ENCODE assay signal across 32 cellular contexts in the genomic region with DNA sequence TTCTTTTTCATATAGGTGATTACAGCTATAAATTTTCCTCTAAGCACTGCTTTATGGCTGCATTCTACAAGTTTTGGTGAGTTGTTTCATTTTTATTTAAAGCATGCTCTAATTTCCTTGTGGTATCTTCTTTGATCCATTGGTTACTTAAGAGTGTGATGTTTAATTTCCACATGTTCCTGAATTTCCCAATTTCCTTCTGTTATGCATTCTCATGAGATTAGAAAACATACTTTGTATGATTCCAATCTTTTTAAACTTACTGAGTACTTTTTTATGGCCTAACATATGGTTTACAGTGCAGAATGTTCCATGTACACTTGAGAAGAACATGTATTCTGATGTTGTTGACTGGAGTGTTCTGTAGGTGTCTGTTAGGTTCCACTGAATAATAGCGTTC. TPM values are rescaled to one million over a fixed set of nuclear protein-coding genes. Genes with fewer than 3 reads are reported as not detected.
DNase-seq lines count a peak whose midpoint lies in the region; ATAC-seq and TF ChIP-seq lines count a peak whose summit lies in the region.
"Had no signal": no experiment of that assay in that cellular context is flagged by ENCODE, and none has a peak within 500 bp of the region (broad histone marks: within the 10 kb centered on the region; RNA-seq: fewer than 3 reads in every experiment).

No MANE protein-coding gene starts in this region.

- ATAC-seq in WTC11: no peak
- ATAC-seq in GM21360 (IDR thresholded peaks at IDR 0.05; ENCODE audit: unreplicated experiment): no peak
- ATAC-seq in left ventricle myocardium superior: no peak
- no peak for ATAC-seq in GM19395 (IDR thresholded peaks at IDR 0.05; ENCODE audit: unreplicated experiment)
- ATAC-seq: GM12878, heart right ventricle, SK-N-SH treated with all-trans-retinoic acid at 6 μM for 48 hours had no signal

- peaks cover 27% of the 10 kb centered on the region for H3K4me1 Mint-ChIP-seq in WTC11

- H3K4me3 Mint-ChIP-seq in WTC11: peak overlapping the region; percentile 50
- H3K4me3 Mint-ChIP-seq: activated CD4-positive, alpha-beta T cell treated with anti-CD3 and anti-CD28 coated beads, Interleukin-2, amount 10 ng/mL, durations not matched to agents 24 days and 14 days; activated T-helper 1 cell treated with anti-CD3 and anti-CD28 coated beads, Interleukin-12 subunit alpha, Interleukin-12 subunit beta, Interleukin-2, Interleukin-4 antibody, amounts not matched to agents 30 ng/mL and 10 ng/mL and 1 ng/mL, durations not matched to agents 14 hours and 24 hours and 36 hours; IgD-negative memory B cell had no signal

- peaks cover 26% of the 10 kb centered on the region for H3K9me3 ChIP-seq in iPS-20b (ENCODE audit: insufficient read depth, low read depth, low read length)
- H3K9me3 ChIP-seq: prostate gland had no signal

- no peaks in the 10 kb centered on the region; the same call in none of the 2 replicates for H3K27me3 Mint-ChIP-seq in WTC11 (ENCODE audit: low read depth)

- H3K4me1 ChIP-seq in iPS-20b (ENCODE audit: insufficient read depth, low read length): peaks cover 14% of the 10 kb centered on the region; the same call in 1 of the 2 replicates
- H3K4me1 ChIP-seq: ascending aorta, heart right ventricle, prostate gland, sigmoid colon had no signal

- CTCF ChIA-PET in WTC11 (lab: Charles Lee): interaction anchor here (0.6 to 1.4 kb wide), 8 partner anchors 10 to 669 kb away, joined by 3 to 5 read pairs (median 3); no protein-coding TSS in a partner anchor

- peaks cover 58% of the 10 kb centered on the region for H3K9me3 Mint-ChIP-seq in WTC11

- POLR2A ChIA-PET in WTC11 (lab: Charles Lee): no interaction called here

- peak overlapping the region; percentile 46; the same call in 1 of the 2 replicates for H3K9ac ChIP-seq in iPS-20b (ENCODE audit: low read depth, low read length)

- no peaks in the 10 kb centered on the region for H3K27me3 ChIP-seq in iPS-20b (ENCODE audit: insufficient read depth, low read length)
- H3K27me3 ChIP-seq: ascending aorta, transverse colon had no signal

- H3K4me3 ChIP-seq in AG10803 (ENCODE audit: low read length): no peak overlapping the region
- peak overlapping the region; percentile 29; the same call in 1 of the 2 replicates for H3K4me3 ChIP-seq in iPS-20b (ENCODE audit: low read length)
- H3K4me3 ChIP-seq: ascending aorta, GM12878, heart right ventricle, prostate gland, sigmoid colon, transverse colon had no signal

- H3K36me3 ChIP-seq in iPS-20b (ENCODE audit: insufficient read depth, low read depth, low read length): no peaks in the 10 kb centered on the region
- H3K36me3 ChIP-seq: ascending aorta, heart right ventricle, prostate gland, sigmoid colon, transverse colon had no signal

- TF ChIP-seq CTCF in AG10803 (conservative IDR thresholded peaks at IDR 0.05; ENCODE audit: low read length) (no peak), WTC11 (IDR thresholded peaks at IDR 0.05) (no peak)

- peak overlapping the region; percentile 60 for H3K27ac ChIP-seq in iPS-20b (ENCODE audit: low read length)
- H3K27ac ChIP-seq: ascending aorta, heart right ventricle, HL-60, prostate gland, sigmoid colon had no signal

- peaks cover 37% of the 10 kb centered on the region for H3K36me3 Mint-ChIP-seq in WTC11

- H3K27ac Mint-ChIP-seq in WTC11: peak overlapping the region; percentile 99
- H3K27ac Mint-ChIP-seq: activated CD4-positive, alpha-beta T cell treated with anti-CD3 and anti-CD28 coated beads, Interleukin-2, amount 10 ng/mL, durations not matched to agents 24 days and 14 days; activated T-helper 1 cell treated with anti-CD3 and anti-CD28 coated beads, Interleukin-12 subunit alpha, Interleukin-12 subunit beta, Interleukin-2, Interleukin-4 antibody, amounts not matched to agents 30 ng/mL and 10 ng/mL and 1 ng/mL, durations not matched to agents 14 hours and 24 hours and 36 hours; IgD-negative memory B cell had no signal

- DNase-seq in AG10803 (ENCODE audit: low read depth): peak; percentile 67
- peak; percentile 32 for DNase-seq in HCEC 1CT
- no peak for DNase-seq in WTC11 (ENCODE audit: low spot score)
- DNase-seq in ecto neural progenitor cell (ENCODE audit: low spot score): no peak
- DNase-seq in left ventricle myocardium superior: no peak
- DNase-seq: 8988T; activated CD4-positive, alpha-beta T cell treated with anti-CD3 and anti-CD28 coated beads, Interleukin-2, amount 10 ng/mL, durations not matched to agents 24 days and 14 days; AML-193; caudate nucleus; dermis blood vessel endothelial cell; heart right ventricle; NCI-H1105 treated with DMSO at 0.1 percent for 48 hours; NCI-H2029 treated with DMSO at 0.1 percent for 48 hours; NCI-H2227 treated with DMSO at 0.1 percent for 48 hours; sigmoid colon; stimulated activated CD8-positive, alpha-beta memory T cell treated with anti-CD3 and anti-CD28 coated beads, Interleukin-4, amount 100 ng/mL, for 48 hours; transverse colon had no signal

- intact Hi-C loops in left ventricle myocardium superior (cut with micrococcal nuclease): no loop called here

TF ChIP-seq in WTC11, 78 proteins besides CTCF, POLR2A, EP300 and RAD21:
- TF ChIP-seq, protein P1, sequence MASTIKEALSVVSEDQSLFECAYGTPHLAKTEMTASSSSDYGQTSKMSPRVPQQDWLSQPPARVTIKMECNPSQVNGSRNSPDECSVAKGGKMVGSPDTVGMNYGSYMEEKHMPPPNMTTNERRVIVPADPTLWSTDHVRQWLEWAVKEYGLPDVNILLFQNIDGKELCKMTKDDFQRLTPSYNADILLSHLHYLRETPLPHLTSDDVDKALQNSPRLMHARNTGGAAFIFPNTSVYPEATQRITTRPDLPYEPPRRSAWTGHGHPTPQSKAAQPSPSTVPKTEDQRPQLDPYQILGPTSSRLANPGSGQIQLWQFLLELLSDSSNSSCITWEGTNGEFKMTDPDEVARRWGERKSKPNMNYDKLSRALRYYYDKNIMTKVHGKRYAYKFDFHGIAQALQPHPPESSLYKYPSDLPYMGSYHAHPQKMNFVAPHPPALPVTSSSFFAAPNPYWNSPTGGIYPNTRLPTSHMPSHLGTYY (CRISPR knock-in tag; IDR thresholded peaks at IDR 0.05): no peak
- TF ChIP-seq RORB (CRISPR knock-in tag; IDR thresholded peaks at IDR 0.05): no peak
- TF ChIP-seq, protein P2, sequence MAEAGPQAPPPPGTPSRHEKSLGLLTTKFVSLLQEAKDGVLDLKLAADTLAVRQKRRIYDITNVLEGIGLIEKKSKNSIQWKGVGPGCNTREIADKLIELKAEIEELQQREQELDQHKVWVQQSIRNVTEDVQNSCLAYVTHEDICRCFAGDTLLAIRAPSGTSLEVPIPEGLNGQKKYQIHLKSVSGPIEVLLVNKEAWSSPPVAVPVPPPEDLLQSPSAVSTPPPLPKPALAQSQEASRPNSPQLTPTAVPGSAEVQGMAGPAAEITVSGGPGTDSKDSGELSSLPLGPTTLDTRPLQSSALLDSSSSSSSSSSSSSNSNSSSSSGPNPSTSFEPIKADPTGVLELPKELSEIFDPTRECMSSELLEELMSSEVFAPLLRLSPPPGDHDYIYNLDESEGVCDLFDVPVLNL (CRISPR knock-in tag; IDR thresholded peaks at IDR 0.05; ENCODE audit: borderline replicate concordance, low read depth): no peak
- TF ChIP-seq KAT7 (CRISPR knock-in tag; IDR thresholded peaks at IDR 0.05; ENCODE audit: borderline replicate concordance): no peak
- TF ChIP-seq, protein P3, sequence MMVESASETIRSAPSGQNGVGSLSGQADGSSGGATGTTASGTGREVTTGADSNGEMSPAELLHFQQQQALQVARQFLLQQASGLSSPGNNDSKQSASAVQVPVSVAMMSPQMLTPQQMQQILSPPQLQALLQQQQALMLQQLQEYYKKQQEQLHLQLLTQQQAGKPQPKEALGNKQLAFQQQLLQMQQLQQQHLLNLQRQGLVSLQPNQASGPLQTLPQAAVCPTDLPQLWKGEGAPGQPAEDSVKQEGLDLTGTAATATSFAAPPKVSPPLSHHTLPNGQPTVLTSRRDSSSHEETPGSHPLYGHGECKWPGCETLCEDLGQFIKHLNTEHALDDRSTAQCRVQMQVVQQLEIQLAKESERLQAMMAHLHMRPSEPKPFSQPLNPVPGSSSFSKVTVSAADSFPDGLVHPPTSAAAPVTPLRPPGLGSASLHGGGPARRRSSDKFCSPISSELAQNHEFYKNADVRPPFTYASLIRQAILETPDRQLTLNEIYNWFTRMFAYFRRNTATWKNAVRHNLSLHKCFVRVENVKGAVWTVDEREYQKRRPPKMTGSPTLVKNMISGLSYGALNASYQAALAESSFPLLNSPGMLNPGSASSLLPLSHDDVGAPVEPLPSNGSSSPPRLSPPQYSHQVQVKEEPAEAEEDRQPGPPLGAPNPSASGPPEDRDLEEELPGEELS (CRISPR knock-in tag; IDR thresholded peaks at IDR 0.05): no peak
- no peak for TF ChIP-seq ZNF219 (CRISPR knock-in tag; IDR thresholded peaks at IDR 0.05; ENCODE audit: borderline replicate concordance)
- no peak for TF ChIP-seq TEAD1 (CRISPR knock-in tag; IDR thresholded peaks at IDR 0.05)
- TF ChIP-seq, protein P4, sequence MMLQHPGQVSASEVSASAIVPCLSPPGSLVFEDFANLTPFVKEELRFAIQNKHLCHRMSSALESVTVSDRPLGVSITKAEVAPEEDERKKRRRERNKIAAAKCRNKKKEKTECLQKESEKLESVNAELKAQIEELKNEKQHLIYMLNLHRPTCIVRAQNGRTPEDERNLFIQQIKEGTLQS (CRISPR knock-in tag; conservative IDR thresholded peaks at IDR 0.05): no peak
- TF ChIP-seq, protein P5, sequence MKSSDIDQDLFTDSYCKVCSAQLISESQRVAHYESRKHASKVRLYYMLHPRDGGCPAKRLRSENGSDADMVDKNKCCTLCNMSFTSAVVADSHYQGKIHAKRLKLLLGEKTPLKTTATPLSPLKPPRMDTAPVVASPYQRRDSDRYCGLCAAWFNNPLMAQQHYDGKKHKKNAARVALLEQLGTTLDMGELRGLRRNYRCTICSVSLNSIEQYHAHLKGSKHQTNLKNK (CRISPR knock-in tag; IDR thresholded peaks at IDR 0.05): no peak
- TF ChIP-seq, protein P6, sequence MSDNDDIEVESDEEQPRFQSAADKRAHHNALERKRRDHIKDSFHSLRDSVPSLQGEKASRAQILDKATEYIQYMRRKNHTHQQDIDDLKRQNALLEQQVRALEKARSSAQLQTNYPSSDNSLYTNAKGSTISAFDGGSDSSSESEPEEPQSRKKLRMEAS (CRISPR knock-in tag; IDR thresholded peaks at IDR 0.05): no peak

RNA-seq across cellular contexts. Expression of a gene that starts 53.4 kb away (rescaled TPM):
- not detected in 3 replicates for total RNA-seq in WTC11 (2021)
- total RNA-seq in left ventricle myocardium superior: not detected
- total RNA-seq: activated CD4-positive, alpha-beta T cell treated with anti-CD3 and anti-CD28 coated beads, Interleukin-2, amount 10 ng/mL, durations not matched to agents 24 days and 14 days; activated naive CD4-positive, alpha-beta T cell treated with anti-CD3 and anti-CD28 coated beads, Interleukin-2, amount 50 U/mL, for 72 hours; activated T-helper 1 cell treated with anti-CD3 and anti-CD28 coated beads, Interleukin-12 subunit alpha, Interleukin-12 subunit beta, Interleukin-2, Interleukin-4 antibody, amounts not matched to agents 30 ng/mL and 10 ng/mL and 1 ng/mL, durations not matched to agents 14 hours and 24 hours and 36 hours; ascending aorta; dermis blood vessel endothelial cell; GM12878; heart right ventricle; liver; MCF 10A; mononuclear cell; prostate gland; sigmoid colon; T-helper 2 cell treated with Interferon-gamma antibody and Interleukin-4, amounts not matched to agents 100 ng/mL and 5 ng/mL, for 36 hours; transverse colon had no signal

Comparison
In these comparisons a context has a peak if more than half of its experiments do, and no peak if none do; other contexts are left out.
1. DNase-seq: peak in AG10803 (single experiment) and HCEC 1CT (single experiment); none in WTC11 (single experiment), ecto neural progenitor cell (single experiment) and left ventricle myocardium superior (single experiment).